In genomic region chr11:26187639-26188038, GRCh38 we compare ENCODE assay signal across 13 cellular contexts.
A peak's percentile ranks its signal among the peaks of the same experiment; 100 is the strongest.
DNase-seq lines count a peak whose midpoint lies in the region; ATAC-seq and TF ChIP-seq lines count a peak whose summit lies in the region.
"Had no signal": no experiment of that assay in that cellular context is flagged by ENCODE, and none has a peak within 500 bp of the region (broad histone marks: within the 10 kb centered on the region; RNA-seq: fewer than 3 reads in every experiment).

No MANE protein-coding gene starts in this region.

- peaks cover 20% of the 10 kb centered on the region for H3K4me1 ChIP-seq in Caco-2

- CTCF ChIA-PET in Caco-2 (lab: Charles Lee), result no interaction called here

- H3K4me3 Mint-ChIP-seq in Caco-2 (ENCODE audit: unreplicated experiment), result no peak overlapping the region
- H3K4me3 Mint-ChIP-seq: activated B cell treated with CpG ODN at 0.5 μM for 24 hours; activated T-helper 1 cell treated with anti-CD3 and anti-CD28 coated beads, Interleukin-12 subunit alpha, Interleukin-12 subunit beta, Interleukin-2, Interleukin-4 antibody, amounts not matched to agents 30 ng/mL and 10 ng/mL and 1 ng/mL, durations not matched to agents 14 hours and 24 hours and 36 hours; nephron progenitor cell had no signal

- peak overlapping the region; percentile 74 for H3K27ac Mint-ChIP-seq in Caco-2 (ENCODE audit: unreplicated experiment)
- H3K27ac Mint-ChIP-seq: activated B cell treated with CpG ODN at 0.5 μM for 24 hours; activated T-helper 1 cell treated with anti-CD3 and anti-CD28 coated beads, Interleukin-12 subunit alpha, Interleukin-12 subunit beta, Interleukin-2, Interleukin-4 antibody, amounts not matched to agents 30 ng/mL and 10 ng/mL and 1 ng/mL, durations not matched to agents 14 hours and 24 hours and 36 hours; nephron progenitor cell had no signal

- H3K36me3 ChIP-seq in Caco-2 (ENCODE audit: control insufficient read depth, insufficient read depth, low read length), result no peaks in the 10 kb centered on the region

- H3K4me1 Mint-ChIP-seq in Caco-2 (ENCODE audit: low read depth, unreplicated experiment), result peaks cover 6% of the 10 kb centered on the region
- H3K4me1 Mint-ChIP-seq: nephron progenitor cell had no signal

- H3K9me3 Mint-ChIP-seq in Caco-2 (ENCODE audit: unreplicated experiment), result no peaks in the 10 kb centered on the region
- H3K9me3 Mint-ChIP-seq: activated B cell treated with CpG ODN at 0.5 μM for 24 hours, nephron progenitor cell had no signal

- intact Hi-C loops in Caco-2 (cut with micrococcal nuclease; ENCODE audit: unreplicated experiment), result loop anchor here (1.0 kb wide), 1 partner anchor 8 kb away; no protein-coding TSS in a partner anchor

- no TSS peak for BruUV-seq in Caco-2 (replicated peaks; lab: Mats Ljungman, UMichigan)

- H3K27me3 ChIP-seq in Caco-2 (replicated peaks; ENCODE audit: control insufficient read depth, insufficient read depth, low read length), result no peaks in the 10 kb centered on the region

- TF ChIP-seq CTCF in Caco-2 (IDR thresholded peaks at IDR 0.05; ENCODE audit: insufficient read depth in 1 of 2, low read depth in 1 of 2, low read length in 1 of 2, severe bottlenecking in 1 of 2, unreplicated experiment in 1 of 2) (no peak), NB4 (IDR thresholded peaks at IDR 0.05; ENCODE audit: low read depth, low read length) (no peak)

- TF ChIP-seq POLR2A in NB4 (IDR thresholded peaks at IDR 0.05; ENCODE audit: extremely low read depth, insufficient read length), result no peak
- TF ChIP-seq POLR2A in GM18505 (IDR thresholded peaks at IDR 0.05; ENCODE audit: borderline replicate concordance, extremely low read depth, insufficient read depth, insufficient read length), result no peak

- H3K27me3 Mint-ChIP-seq in Caco-2 (ENCODE audit: insufficient read depth, unreplicated experiment), result no peaks in the 10 kb centered on the region
- H3K27me3 Mint-ChIP-seq: activated B cell treated with CpG ODN at 0.5 μM for 24 hours had no signal

- peak; percentile 47 to 66 for DNase-seq in Caco-2
- peak; percentile 2 for DNase-seq in NB4 (ENCODE audit: low read depth)
- DNase-seq in fibroblast of gingiva (ENCODE audit: low read depth), result peak; percentile 88
- peak; percentile 61 for DNase-seq in non-pigmented ciliary epithelial cell (ENCODE audit: low read depth)
- DNase-seq in stimulated activated CD8-positive, alpha-beta memory T cell treated with anti-CD3 and anti-CD28 coated beads, Interleukin-4, amount 100 ng/mL, for 48 hours, result no peak
- DNase-seq in NCI-H2196 treated with DMSO at 0.1 percent for 48 hours (lab: John Stamatoyannopoulos, UW; ENCODE audit: unreplicated experiment), result no peak
- DNase-seq in inferior parietal cortex (ENCODE audit: extremely low spot score), result no peak
- DNase-seq: activated B cell treated with CpG ODN at 0.5 μM for 24 hours; COR-L47; nephron progenitor cell; stimulated activated naive CD4-positive, alpha-beta T cell had no signal

- H3K4me3 ChIP-seq in Caco-2 (ENCODE audit: low read depth, low read length) (no peak overlapping the region), NB4 (ENCODE audit: low read depth, low read length) (no peak overlapping the region)

- POLR2A ChIA-PET in Caco-2 (lab: Charles Lee), result interaction anchor here (0.5 kb wide), 1 partner anchor 110 kb away, joined by 6 read pairs; no protein-coding TSS in a partner anchor

- H3K36me3 Mint-ChIP-seq in Caco-2 (ENCODE audit: insufficient read depth, unreplicated experiment), result no peaks in the 10 kb centered on the region

- H3K9me3 ChIP-seq in Caco-2, result no peaks in the 10 kb centered on the region

- ATAC-seq in GM18505 (IDR thresholded peaks at IDR 0.05; ENCODE audit: unreplicated experiment), result no peak

Comparison
In these comparisons a context has a peak if more than half of its experiments do, and no peak if none do; other contexts are left out.
1. DNase-seq: peak in Caco-2 (2 of 2), NB4 (single experiment), fibroblast of gingiva (single experiment) and non-pigmented ciliary epithelial cell (single experiment); none in stimulated activated CD8-positive, alpha-beta memory T cell treated with anti-CD3 and anti-CD28 coated beads, Interleukin-4, amount 100 ng/mL, for 48 hours (single experiment), NCI-H2196 treated with DMSO at 0.1 percent for 48 hours (single experiment) and inferior parietal cortex (single experiment).